In the genomic region with DNA sequence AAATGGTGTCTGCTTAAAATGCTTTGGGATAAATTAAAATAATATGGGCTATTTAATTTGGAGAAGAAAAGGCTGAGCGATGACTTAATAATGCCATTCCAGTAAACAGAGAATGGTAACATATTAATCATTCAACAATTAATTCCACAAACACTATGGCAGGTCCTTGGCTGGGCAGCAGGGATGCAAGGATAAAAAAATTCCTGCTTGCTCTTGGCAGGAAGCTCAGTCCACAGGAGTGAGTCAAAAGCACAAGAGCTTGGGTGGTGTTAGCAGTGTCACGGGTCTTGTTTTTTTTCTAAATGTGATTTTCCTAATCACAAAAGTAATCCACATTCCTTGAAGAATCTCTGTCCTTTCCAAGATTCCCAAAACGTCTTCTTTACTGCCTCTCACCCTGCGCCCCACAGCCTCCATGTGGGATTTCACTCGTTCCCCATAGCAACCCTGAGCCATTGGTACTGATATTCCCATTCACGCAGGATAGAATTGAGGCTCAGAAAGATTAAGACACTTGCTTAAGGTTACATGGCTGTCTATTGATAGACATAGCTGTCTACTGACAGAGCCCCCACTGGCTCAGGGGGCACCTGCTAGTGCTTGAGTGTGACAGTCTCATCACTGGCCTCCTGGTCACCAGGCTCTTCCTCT, we compare ENCODE assay signal across 11 cellular contexts.
A peak's percentile ranks its signal among the peaks of the same experiment; 100 is the strongest.
DNase-seq lines count a peak whose midpoint lies in the region; TF ChIP-seq lines count a peak whose summit lies in the region.
"Had no signal": no experiment of that assay in that cellular context is flagged by ENCODE, and none has a peak within 500 bp of the region (broad histone marks: within the 10 kb centered on the region; RNA-seq: fewer than 3 reads in every experiment).

No MANE protein-coding gene starts in this region.

- H3K27me3 ChIP-seq in esophagus (ENCODE audit: control insufficient read depth in 1 of 2, insufficient read depth in 2 of 2, low read length in 2 of 2) = no peaks in the 10 kb centered on the region
- H3K27me3 ChIP-seq in vagina = no peaks in the 10 kb centered on the region

- peak overlapping the region; percentile 52 for H3K27ac Mint-ChIP-seq in mesothelial cell of epicardium
- H3K27ac Mint-ChIP-seq: activated naive CD8-positive, alpha-beta T cell treated with anti-CD3 and anti-CD28 coated beads for 36 hours had no signal

- 48 to 58% methylated on average over 6 of the region's 6 CpGs for WGBS in esophagus, 2 donors

- H3K36me3 ChIP-seq in esophagus (ENCODE audit: control insufficient read depth in 2 of 2, insufficient read depth in 2 of 2, low read length in 1 of 2) (peaks cover 0 to 3% of the 10 kb centered on the region in 2 donors), vagina (peaks cover 0 to 11% of the 10 kb centered on the region in 2 donors)

- no peaks in the 10 kb centered on the region for H3K9me3 Mint-ChIP-seq in mesothelial cell of epicardium
- H3K9me3 Mint-ChIP-seq: activated naive CD8-positive, alpha-beta T cell treated with anti-CD3 and anti-CD28 coated beads for 36 hours had no signal

- no peak overlapping the region for H3K4me3 ChIP-seq in esophagus (ENCODE audit: low read depth in 1 of 2, low read length in 2 of 2)
- peak overlapping the region; percentile 19 to 31 for H3K4me3 ChIP-seq in vagina

- TF ChIP-seq CTCF in mesothelial cell of epicardium (IDR thresholded peaks at IDR 0.05; ENCODE audit: unreplicated experiment) = no peak
- TF ChIP-seq CTCF in vagina (IDR thresholded peaks at IDR 0.05) = no peak

- no peak for TF ChIP-seq POLR2A in vagina (IDR thresholded peaks at IDR 0.05)

- intact Hi-C loops in vagina (cut with DNase I) = no loop called here
- intact Hi-C loops in posterior vena cava (cut with DNase I) = no loop called here

- peaks cover 59% of the 10 kb centered on the region for H3K4me1 Mint-ChIP-seq in mesothelial cell of epicardium
- H3K4me1 Mint-ChIP-seq: activated naive CD8-positive, alpha-beta T cell treated with anti-CD3 and anti-CD28 coated beads for 36 hours had no signal

- H3K4me1 ChIP-seq in esophagus (ENCODE audit: control insufficient read depth in 2 of 2, insufficient read depth in 2 of 2, low read length in 1 of 2) = peaks cover 0 to 4% of the 10 kb centered on the region in 2 donors
- peaks cover 24% of the 10 kb centered on the region for H3K4me1 ChIP-seq in vagina

- DNase-seq in LHCN-M2 (ENCODE audit: low read depth) (peak; percentile 66), mesothelial cell of epicardium (ENCODE audit: low spot score in 2 of 2, unreplicated experiment in 2 of 2) (no peak), vagina (ENCODE audit: extremely low spot score in 2 of 2) (no peak), posterior vena cava (ENCODE audit: low spot score) (no peak), H4 (ENCODE audit: low spot score) (no peak)
- DNase-seq in stimulated activated CD8-positive, alpha-beta memory T cell treated with anti-CD3 and anti-CD28 coated beads, Interleukin-4, amount 100 ng/mL, for 48 hours = no peak
- DNase-seq: activated CD4-positive, alpha-beta T cell treated with anti-CD3 and anti-CD28 coated beads, Interleukin-2, amount 50 U/mL, for 48 hours; activated naive CD8-positive, alpha-beta T cell treated with anti-CD3 and anti-CD28 coated beads for 36 hours; DMS79 treated with DMSO at 0.1 percent for 48 hours; NCI-H2029 had no signal

- H3K27ac ChIP-seq in esophagus (ENCODE audit: low read depth in 2 of 2, low read length in 1 of 2) (peak overlapping the region; percentile 11 to 71), vagina (peak overlapping the region; percentile 78)

- H3K4me3 Mint-ChIP-seq in mesothelial cell of epicardium = no peak overlapping the region
- H3K4me3 Mint-ChIP-seq: activated naive CD8-positive, alpha-beta T cell treated with anti-CD3 and anti-CD28 coated beads for 36 hours had no signal

- no peaks in the 10 kb centered on the region for H3K27me3 Mint-ChIP-seq in mesothelial cell of epicardium (ENCODE audit: low read depth)
- H3K27me3 Mint-ChIP-seq: activated naive CD8-positive, alpha-beta T cell treated with anti-CD3 and anti-CD28 coated beads for 36 hours had no signal

- peaks cover 9% of the 10 kb centered on the region for H3K36me3 Mint-ChIP-seq in mesothelial cell of epicardium

- H3K9me3 ChIP-seq in esophagus (ENCODE audit: control insufficient read depth in 2 of 2, insufficient read depth in 1 of 2, low read depth in 1 of 2, low read length in 1 of 2) = no peaks in the 10 kb centered on the region
- no peaks in the 10 kb centered on the region for H3K9me3 ChIP-seq in vagina

Comparison
In these comparisons a context has a peak if more than half of its experiments do, and no peak if none do; other contexts are left out.
1. H3K4me3 ChIP-seq: peak in vagina (2 of 2); none in esophagus (0 of 2).